ENCODE assay signal across 8 cellular contexts in the genomic region with DNA sequence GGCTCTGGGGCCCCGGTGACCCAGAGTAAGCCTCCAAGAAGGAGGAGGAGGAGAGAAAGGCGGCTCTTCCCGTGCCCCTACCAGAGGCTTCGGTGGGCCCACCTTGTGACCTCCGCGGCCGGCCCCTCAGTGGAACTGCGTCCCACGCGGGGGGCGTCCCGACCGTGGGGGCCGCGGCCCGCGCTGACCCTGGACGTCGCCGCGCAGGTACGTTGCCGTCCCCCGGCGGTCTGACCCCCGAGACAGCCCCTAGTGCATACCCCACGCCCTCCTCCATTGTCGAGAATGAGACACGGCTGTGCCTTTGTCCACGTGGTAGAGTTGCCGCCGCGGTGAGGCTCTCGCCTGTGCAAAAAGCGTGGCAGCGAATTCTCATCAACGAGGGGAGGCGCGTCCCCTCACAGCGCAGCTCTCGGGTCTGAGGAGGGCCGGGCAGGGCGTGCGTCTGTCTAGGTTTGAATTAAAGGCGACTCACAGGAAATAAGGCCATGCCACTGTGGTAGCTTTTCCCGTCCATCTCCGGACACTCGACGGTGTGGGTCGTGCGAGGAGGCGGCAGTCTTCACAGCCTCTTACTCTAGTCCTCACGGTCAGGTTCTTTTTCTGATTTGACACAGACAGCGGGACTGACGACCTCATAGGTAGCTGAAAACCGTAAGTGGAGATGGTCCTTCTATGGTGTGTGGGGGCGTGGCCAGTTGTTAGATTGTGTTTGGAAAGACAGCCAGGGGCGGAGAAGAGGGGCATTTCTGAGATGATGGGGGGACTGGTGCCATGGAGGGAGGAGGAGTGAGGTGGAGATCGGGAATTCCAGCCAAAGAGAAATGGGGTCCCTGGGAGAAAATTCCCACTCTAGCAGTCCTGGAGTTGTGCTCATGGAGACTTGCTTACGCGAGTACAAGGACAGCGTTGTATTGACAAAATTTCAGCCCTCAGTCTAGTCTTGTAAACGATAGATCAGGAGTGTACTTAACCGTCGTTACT. TPM values are rescaled to one million over a fixed set of nuclear protein-coding genes. Genes with fewer than 3 reads are reported as not detected.
DNase-seq lines count a peak whose midpoint lies in the region; TF ChIP-seq lines count a peak whose summit lies in the region.

No MANE protein-coding gene starts in this region.

- H3K27ac ChIP-seq in SJCRH30, result peak overlapping the region; percentile 96
- H3K27ac ChIP-seq in cardiac muscle cell, result peak overlapping the region; percentile 84

- CTCF ChIA-PET in Caco-2 (lab: Charles Lee), result interaction anchor here (0.7 to 2.4 kb wide), 7 partner anchors 7 to 659 kb away, joined by 3 to 25 read pairs (median 12); a partner anchor contains a TSS

- BruUV-seq in Caco-2 (replicated peaks; lab: Mats Ljungman, UMichigan), result no TSS peak

- H3K4me1 ChIP-seq in Caco-2 (peaks cover 17% of the 10 kb centered on the region), SJCRH30 (peaks cover 10% of the 10 kb centered on the region; the same call in 1 of the 2 replicates), cardiac muscle cell (ENCODE audit: low read depth) (peaks cover 8% of the 10 kb centered on the region)

- H3K9me3 Mint-ChIP-seq in Caco-2 (ENCODE audit: unreplicated experiment), result no peaks in the 10 kb centered on the region
- H3K9me3 Mint-ChIP-seq in progenitor cell of endocrine pancreas (ENCODE audit: low read depth), result no peaks in the 10 kb centered on the region

- H3K36me3 Mint-ChIP-seq in Caco-2 (ENCODE audit: insufficient read depth, unreplicated experiment), result peaks cover 40% of the 10 kb centered on the region
- no peaks in the 10 kb centered on the region for H3K36me3 Mint-ChIP-seq in progenitor cell of endocrine pancreas (ENCODE audit: insufficient read depth)

- H3K27ac Mint-ChIP-seq in Caco-2 (ENCODE audit: unreplicated experiment) (peak overlapping the region; percentile 100), progenitor cell of endocrine pancreas (peak overlapping the region; percentile 91)

- no peaks in the 10 kb centered on the region for H3K27me3 ChIP-seq in Caco-2 (replicated peaks; ENCODE audit: control insufficient read depth, insufficient read depth, low read length)
- no peaks in the 10 kb centered on the region for H3K27me3 ChIP-seq in SJCRH30
- no peaks in the 10 kb centered on the region for H3K27me3 ChIP-seq in cardiac muscle cell

- POLR2A ChIA-PET in Caco-2 (lab: Charles Lee), result interaction anchor here (0.7 to 2.5 kb wide), 7 partner anchors 8 to 573 kb away, joined by 3 to 41 read pairs (median 4); no protein-coding TSS in a partner anchor

- H3K4me1 Mint-ChIP-seq in Caco-2 (ENCODE audit: low read depth, unreplicated experiment), result peaks cover 16% of the 10 kb centered on the region
- peaks cover 25% of the 10 kb centered on the region for H3K4me1 Mint-ChIP-seq in progenitor cell of endocrine pancreas (ENCODE audit: low read depth)

- peak overlapping the region; percentile 89 for H3K4me3 Mint-ChIP-seq in Caco-2 (ENCODE audit: unreplicated experiment)
- peak overlapping the region; percentile 88 for H3K4me3 Mint-ChIP-seq in progenitor cell of endocrine pancreas (ENCODE audit: low read depth)

- H3K36me3 ChIP-seq in Caco-2 (ENCODE audit: control insufficient read depth, insufficient read depth, low read length) (0 out of 2 replicates have a peak, but pooled peaks cover 2% of the 10 kb centered on the region), SJCRH30 (peaks cover 21% of the 10 kb centered on the region), cardiac muscle cell (no peaks in the 10 kb centered on the region)

- H3K9me3 ChIP-seq in Caco-2 (no peaks in the 10 kb centered on the region), SJCRH30 (replicated peaks) (no peaks in the 10 kb centered on the region), cardiac muscle cell (ENCODE audit: low read depth) (no peaks in the 10 kb centered on the region)

- no peaks in the 10 kb centered on the region for H3K27me3 Mint-ChIP-seq in Caco-2 (ENCODE audit: insufficient read depth, unreplicated experiment)
- H3K27me3 Mint-ChIP-seq in progenitor cell of endocrine pancreas, result peaks cover 2% of the 10 kb centered on the region

- H3K4me3 ChIP-seq in Caco-2 (ENCODE audit: low read depth, low read length) (peak overlapping the region; percentile 98), SJCRH30 (peak overlapping the region; percentile 92), cardiac muscle cell (peak overlapping the region; percentile 69)

- intact Hi-C loops in Caco-2 (cut with micrococcal nuclease; ENCODE audit: unreplicated experiment), result loop anchor here (1.0 to 10.0 kb wide), 3 partner anchors 7 to 766 kb away; a partner anchor contains a TSS

- DNase-seq in Caco-2 (peak; percentile 57 to 63), GM20000 (ENCODE audit: low spot score) (peak; percentile 65), HT-29 (ENCODE audit: low spot score) (peak; percentile 34), SJCRH30 (peak; percentile 59 to 70), cardiac muscle cell (ENCODE audit: low read depth in 1 of 2, low spot score in 1 of 2) (peak; percentile 38 to 73), progenitor cell of endocrine pancreas (ENCODE audit: low spot score, unreplicated experiment) (no peak), NCI-H1930 (lab: John Stamatoyannopoulos, UW) (no peak)
- DNase-seq in activated naive CD4-positive, alpha-beta T cell treated with anti-CD3 and anti-CD28 coated beads, Interleukin-2, amount 50 U/mL, for 16 hours, result peak; percentile 67

- no peak for TF ChIP-seq CTCF in Caco-2 (IDR thresholded peaks at IDR 0.05; ENCODE audit: insufficient read depth in 1 of 2, low read depth in 1 of 2, low read length in 1 of 2, severe bottlenecking in 1 of 2, unreplicated experiment in 1 of 2)
- TF ChIP-seq CTCF in GM20000 (IDR thresholded peaks at IDR 0.05; ENCODE audit: extremely low read depth, missing control alignments), result no peak
- TF ChIP-seq CTCF in cardiac muscle cell (IDR thresholded peaks at IDR 0.05; ENCODE audit: low read depth, low read length), result no peak
- TF ChIP-seq CTCF in progenitor cell of endocrine pancreas (IDR thresholded peaks at IDR 0.05; ENCODE audit: unreplicated experiment), result no peak

RNA-seq across cellular contexts. Expression of a gene that starts 0.6 kb away (rescaled TPM):
- total RNA-seq in Caco-2 (2022) (33.6 and 34.1 TPM in 2 replicates), cardiac muscle cell (27.4 and 39.1 TPM in 2 replicates), progenitor cell of endocrine pancreas (19.2 and 21.2 TPM in 2 replicates)
- 70.6 and 101 TPM in 2 replicates for total RNA-seq in HT-29 (2014; rRNA removed; shearing (Covaris generic))
- 85.9 and 90.7 TPM in 2 replicates for total RNA-seq in SJCRH30 (2014; rRNA removed; shearing (Covaris generic))
- 29.1 and 34.2 TPM in 2 replicates for polyA plus RNA-seq in cardiac muscle cell

RNA-seq across cellular contexts. Expression of a gene that starts 10.8 kb away (rescaled TPM):
- total RNA-seq in Caco-2 (2022), result 18.4 and 20.6 TPM in 2 replicates
- 11.2 and 25.2 TPM in 2 replicates for total RNA-seq in HT-29 (2014; rRNA removed; shearing (Covaris generic))
- total RNA-seq in SJCRH30 (2014; rRNA removed; shearing (Covaris generic)), result 31.8 and 32.2 TPM in 2 replicates
- total RNA-seq in cardiac muscle cell, result 19.0 and 20.2 TPM in 2 replicates
- polyA plus RNA-seq in cardiac muscle cell, result 7.4 and 10.4 TPM in 2 replicates
- total RNA-seq in progenitor cell of endocrine pancreas, result 14.3 and 17.8 TPM in 2 replicates

Comparison
In these comparisons a context has a peak if more than half of its experiments do, and no peak if none do; other contexts are left out.
1. DNase-seq: peak in Caco-2 (2 of 2), GM20000 (single experiment), HT-29 (single experiment), SJCRH30 (2 of 2), activated naive CD4-positive, alpha-beta T cell treated with anti-CD3 and anti-CD28 coated beads, Interleukin-2, amount 50 U/mL, for 16 hours (single experiment) and cardiac muscle cell (2 of 2); none in progenitor cell of endocrine pancreas (single experiment) and NCI-H1930 (0 of 2).
2. Peak in every context shown above with its lines, with median percentiles within 50 percentile points of each other: H3K4me3 ChIP-seq.